Comparison of ENCODE assay signal across 8 cellular contexts in genomic region chr2:86078801-86079545, GRCh38. TPM values are rescaled to one million over a fixed set of nuclear protein-coding genes. Genes with fewer than 3 reads are reported as not detected.
A peak's percentile ranks its signal among the peaks of the same experiment; 100 is the strongest.
DNase-seq lines count a peak whose midpoint lies in the region; ATAC-seq and TF ChIP-seq lines count a peak whose summit lies in the region.

No MANE protein-coding gene starts in this region.

- no peaks in the 10 kb centered on the region for H3K9me2 ChIP-seq in HCT116 (ENCODE audit: insufficient read depth)

- H3K27me3 Mint-ChIP-seq in CD4-positive, alpha-beta T cell = no peaks in the 10 kb centered on the region

- no peak overlapping the region for H2AFZ ChIP-seq in HCT116 (ENCODE audit: low read depth, low read length, poor library complexity, severe bottlenecking)

- no peaks in the 10 kb centered on the region for H3K9me3 Mint-ChIP-seq in CD4-positive, alpha-beta T cell

- H3K27ac ChIP-seq in CD4-positive, alpha-beta T cell (ENCODE audit: low read depth, low read length) = no peak overlapping the region
- H3K27ac ChIP-seq in HCT116 (ENCODE audit: low read depth, low read length) = no peak overlapping the region

- RAD21 ChIA-PET in HCT116 (lab: Charles Lee; ENCODE audit: low non-redundant PET in 1 of 2, low total read pairs in 2 of 2, uncharacterized antibody in 2 of 2, unreplicated experiment in 2 of 2) = interaction anchor here (0.8 to 3.5 kb wide), 3 partner anchors 248 to 252 kb away, joined by 3 to 22 read pairs (median 6); no protein-coding TSS in a partner anchor

- peak; percentile 72 for TF ChIP-seq RAD21 in HCT116 (IDR thresholded peaks at IDR 0.05; ENCODE audit: low read depth)

- no peak overlapping the region for H3K4me2 ChIP-seq in HCT116 (ENCODE audit: low read length)

- H3K36me3 ChIP-seq in HCT116 (ENCODE audit: control insufficient read depth in 1 of 2, insufficient read depth in 2 of 2, low read length in 2 of 2) = peaks cover 29 to 50% of the 10 kb centered on the region in 2 experiments

- CTCF ChIA-PET in CD4-positive, alpha-beta T cell (lab: Charles Lee) = interaction anchor here (0.8 to 4.7 kb wide), 19 partner anchors 9 to 442 kb away, joined by 3 to 94 read pairs (median 5); partner anchors contain the start of genes POLR1A, PTCD3 and ST3GAL5
- CTCF ChIA-PET in HCT116 (lab: Charles Lee) = interaction anchor here (1.0 to 6.7 kb wide), 5 partner anchors 43 to 350 kb away, joined by 4 to 95 read pairs (median 4); no protein-coding TSS in a partner anchor

- H3K36me3 Mint-ChIP-seq in CD4-positive, alpha-beta T cell (ENCODE audit: low read depth) = peaks cover 73% of the 10 kb centered on the region

- H3K27ac Mint-ChIP-seq in CD4-positive, alpha-beta T cell = peak overlapping the region; percentile 64

- no peaks in the 10 kb centered on the region for H3K4me1 ChIP-seq in HCT116 (ENCODE audit: control insufficient read depth in 1 of 2, insufficient read depth in 2 of 2, low read length in 2 of 2)

- TF ChIP-seq CTCF in CD4-positive, alpha-beta T cell (IDR thresholded peaks at IDR 0.05) = peak; percentile 72
- peak in 2 of 3 experiments; percentile 39 to 55; a peak in 3 of 6 replicates for TF ChIP-seq CTCF in HCT116 (IDR thresholded peaks at IDR 0.05 in 2 of 3, conservative IDR thresholded peaks at IDR 0.05 in 1 of 3; ENCODE audit: borderline replicate concordance in 1 of 3, insufficient read depth in 1 of 3, low read depth in 2 of 3, low read length in 2 of 3)

- POLR2A ChIA-PET in CD4-positive, alpha-beta T cell (lab: Charles Lee) = interaction anchor here (0.9 to 4.6 kb wide), 3 partner anchors 45 to 252 kb away, joined by 3 to 27 read pairs (median 4); partner anchors contain the start of gene ST3GAL5
- POLR2A ChIA-PET in HCT116 (lab: Charles Lee) = no interaction called here

- no peaks in the 10 kb centered on the region for H3K27me3 ChIP-seq in CD4-positive, alpha-beta T cell (ENCODE audit: control insufficient read depth, insufficient read depth, low read length)
- H3K27me3 ChIP-seq in HCT116 (ENCODE audit: insufficient read depth, low read length) = no peaks in the 10 kb centered on the region

- TF ChIP-seq POLR2A in HCT116 (IDR thresholded peaks at IDR 0.05; ENCODE audit: borderline replicate concordance, extremely low read depth, insufficient read depth, insufficient read length) = no peak

- intact Hi-C loops in CD4-positive, alpha-beta T cell (cut with DNase I, micrococcal nuclease) = loop anchor here (1.0 to 5.0 kb wide), 5 partner anchors 52 to 350 kb away; partner anchors contain the start of gene ATOH8 (in 1 of the 2)
- intact Hi-C loops in HCT116 (cut with micrococcal nuclease) = loop anchor here (1.0 kb wide), 1 partner anchor 252 kb away; no protein-coding TSS in a partner anchor

- H3K4me3 ChIP-seq in HCT116 (replicated peaks in 1 of 2; ENCODE audit: low read depth in 1 of 2, low read length in 2 of 2) = no peak overlapping the region

- no peak overlapping the region for H3K9ac ChIP-seq in HCT116 (ENCODE audit: low read length)

- ATAC-seq in CD4-positive, alpha-beta T cell (ENCODE audit: poor library complexity) = peak; percentile 47
- ATAC-seq in HCT116 (no peak), SK-N-SH treated with all-trans-retinoic acid at 6 μM for 48 hours (peak; percentile 87), GM18502 (IDR thresholded peaks at IDR 0.05; ENCODE audit: poor library complexity, unreplicated experiment) (no peak)

- H3K4me3 Mint-ChIP-seq in CD4-positive, alpha-beta T cell = peak overlapping the region; percentile 30

- 0 out of 2 replicates have a peak, but pooled peaks cover 6% of the 10 kb centered on the region for H3K79me2 ChIP-seq in HCT116 (ENCODE audit: insufficient read depth, low read length)

- H3K4me1 Mint-ChIP-seq in CD4-positive, alpha-beta T cell (ENCODE audit: low read depth) = peaks cover 26% of the 10 kb centered on the region

- H3K9me3 ChIP-seq in CD4-positive, alpha-beta T cell (ENCODE audit: control insufficient read depth, low read length) = no peaks in the 10 kb centered on the region
- no peaks in the 10 kb centered on the region for H3K9me3 ChIP-seq in HCT116 (ENCODE audit: control insufficient read depth in 1 of 2, insufficient read depth in 1 of 2, low read depth in 1 of 2, low read length in 2 of 2)

- no TSS peak for BruUV-seq in HCT116 (replicated peaks; lab: Mats Ljungman, UMichigan)

- H4K20me1 ChIP-seq in HCT116 (ENCODE audit: insufficient read depth) = no peaks in the 10 kb centered on the region

- DNase-seq in CD4-positive, alpha-beta T cell = peak in 6 of 10 experiments; percentile 15 to 31 (median 26)
- no peak for DNase-seq in HCT116 (ENCODE audit: low read depth, low spot score)
- peak; percentile 49 for DNase-seq in fibroblast of gingiva (ENCODE audit: low read depth)
- DNase-seq in occipital lobe (lab: John Stamatoyannopoulos, UW) = peak; percentile 44
- DNase-seq in NCI-H1417 treated with DMSO at 0.1 percent for 48 hours (lab: John Stamatoyannopoulos, UW) = no peak
- DNase-seq in NCI-H345 (lab: John Stamatoyannopoulos, UW) = no peak

TF ChIP-seq in HCT116, 20 proteins besides CTCF, POLR2A, EP300 and RAD21 (continues in another document):
- no peak for TF ChIP-seq ZFX (IDR thresholded peaks at IDR 0.05)
- no peak for TF ChIP-seq SP1 (IDR thresholded peaks at IDR 0.05; ENCODE audit: low read depth)
- TF ChIP-seq REST (IDR thresholded peaks at IDR 0.05; ENCODE audit: low read depth) = no peak
- no peak for TF ChIP-seq JUND (IDR thresholded peaks at IDR 0.05)
- no peak for TF ChIP-seq EZH2phosphoT487 (IDR thresholded peaks at IDR 0.05; ENCODE audit: borderline replicate concordance)
- TF ChIP-seq ATF3 (IDR thresholded peaks at IDR 0.05) = no peak

TF ChIP-seq in SK-N-SH treated with all-trans-retinoic acid at 6 μM for 48 hours, 23 proteins besides CTCF, POLR2A, EP300 and RAD21 (continues in another document):
- TF ChIP-seq ZFP30 (CRISPR knock-in tag; IDR thresholded peaks at IDR 0.05) (no peak), CSRNP3 (CRISPR knock-in tag; IDR thresholded peaks at IDR 0.05) (no peak), ZFP3 (CRISPR knock-in tag; IDR thresholded peaks at IDR 0.05) (no peak), TCF4 (CRISPR knock-in tag; IDR thresholded peaks at IDR 0.05; ENCODE audit: borderline replicate concordance) (no peak), CSDC2 (CRISPR knock-in tag; IDR thresholded peaks at IDR 0.05) (no peak), BACH2 (CRISPR knock-in tag; IDR thresholded peaks at IDR 0.05; ENCODE audit: borderline replicate concordance) (no peak), ISL1 (CRISPR knock-in tag; IDR thresholded peaks at IDR 0.05) (no peak), RARB (CRISPR knock-in tag; IDR thresholded peaks at IDR 0.05) (no peak), SNAI2 (CRISPR knock-in tag; IDR thresholded peaks at IDR 0.05) (no peak)
- TF ChIP-seq, protein P1, sequence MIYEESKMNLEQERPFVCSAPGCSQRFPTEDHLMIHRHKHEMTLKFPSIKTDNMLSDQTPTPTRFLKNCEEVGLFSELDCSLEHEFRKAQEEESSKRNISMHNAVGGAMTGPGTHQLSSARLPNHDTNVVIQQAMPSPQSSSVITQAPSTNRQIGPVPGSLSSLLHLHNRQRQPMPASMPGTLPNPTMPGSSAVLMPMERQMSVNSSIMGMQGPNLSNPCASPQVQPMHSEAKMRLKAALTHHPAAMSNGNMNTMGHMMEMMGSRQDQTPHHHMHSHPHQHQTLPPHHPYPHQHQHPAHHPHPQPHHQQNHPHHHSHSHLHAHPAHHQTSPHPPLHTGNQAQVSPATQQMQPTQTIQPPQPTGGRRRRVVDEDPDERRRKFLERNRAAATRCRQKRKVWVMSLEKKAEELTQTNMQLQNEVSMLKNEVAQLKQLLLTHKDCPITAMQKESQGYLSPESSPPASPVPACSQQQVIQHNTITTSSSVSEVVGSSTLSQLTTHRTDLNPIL (CRISPR knock-in tag; IDR thresholded peaks at IDR 0.05; ENCODE audit: low read depth) = no peak
- TF ChIP-seq, protein P2, sequence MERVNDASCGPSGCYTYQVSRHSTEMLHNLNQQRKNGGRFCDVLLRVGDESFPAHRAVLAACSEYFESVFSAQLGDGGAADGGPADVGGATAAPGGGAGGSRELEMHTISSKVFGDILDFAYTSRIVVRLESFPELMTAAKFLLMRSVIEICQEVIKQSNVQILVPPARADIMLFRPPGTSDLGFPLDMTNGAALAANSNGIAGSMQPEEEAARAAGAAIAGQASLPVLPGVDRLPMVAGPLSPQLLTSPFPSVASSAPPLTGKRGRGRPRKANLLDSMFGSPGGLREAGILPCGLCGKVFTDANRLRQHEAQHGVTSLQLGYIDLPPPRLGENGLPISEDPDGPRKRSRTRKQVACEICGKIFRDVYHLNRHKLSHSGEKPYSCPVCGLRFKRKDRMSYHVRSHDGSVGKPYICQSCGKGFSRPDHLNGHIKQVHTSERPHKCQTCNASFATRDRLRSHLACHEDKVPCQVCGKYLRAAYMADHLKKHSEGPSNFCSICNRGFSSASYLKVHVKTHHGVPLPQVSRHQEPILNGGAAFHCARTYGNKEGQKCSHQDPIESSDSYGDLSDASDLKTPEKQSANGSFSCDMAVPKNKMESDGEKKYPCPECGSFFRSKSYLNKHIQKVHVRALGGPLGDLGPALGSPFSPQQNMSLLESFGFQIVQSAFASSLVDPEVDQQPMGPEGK (CRISPR knock-in tag; IDR thresholded peaks at IDR 0.05; ENCODE audit: borderline replicate concordance) = no peak

RNA-seq across cellular contexts. Expression of gene POLR1A, which starts 26.7 kb away (rescaled TPM):
- 10 to 100 TPM; 13.1 to 13.4 TPM for total RNA-seq in CD4-positive, alpha-beta T cell
- 46.6 TPM for total RNA-seq in HCT116 (2021; ENCODE audit: unreplicated experiment)
- 18.6 and 19.0 TPM in 2 replicates for polyA plus RNA-seq in HCT116 (2012)
- 9.5 TPM for total RNA-seq in occipital lobe

RNA-seq across cellular contexts. Expression of gene PTCD3, which starts 27.1 kb away (rescaled TPM):
- total RNA-seq in CD4-positive, alpha-beta T cell = 100 to 1,000 TPM; 154 to 161 TPM
- 154 TPM for total RNA-seq in HCT116 (2021; ENCODE audit: unreplicated experiment)
- 39.4 and 48.8 TPM in 2 replicates for polyA plus RNA-seq in HCT116 (2012)
- 114 TPM for total RNA-seq in occipital lobe

Comparison
In these comparisons a context has a peak if more than half of its experiments do, and no peak if none do; other contexts are left out.
1. ATAC-seq: peak in CD4-positive, alpha-beta T cell (single experiment) and SK-N-SH treated with all-trans-retinoic acid at 6 μM for 48 hours (single experiment); none in HCT116 (single experiment) and GM18502 (single experiment).
2. DNase-seq: peak in CD4-positive, alpha-beta T cell (6 of 10), fibroblast of gingiva (single experiment) and occipital lobe (single experiment); none in HCT116 (single experiment), NCI-H1417 treated with DMSO at 0.1 percent for 48 hours (single experiment) and NCI-H345 (single experiment).